Comparison of ENCODE assay signal across 8 cellular contexts in genomic region chr6:26155066-26155925, GRCh38.
A peak's percentile ranks its signal among the peaks of the same experiment; 100 is the strongest.
DNase-seq lines count a peak whose midpoint lies in the region; ATAC-seq and TF ChIP-seq lines count a peak whose summit lies in the region.

No MANE protein-coding gene starts in this region.

- TF ChIP-seq CTCF in heart right ventricle (IDR thresholded peaks at IDR 0.05) (no peak), psoas muscle (IDR thresholded peaks at IDR 0.05) (no peak)

- H3K27ac ChIP-seq in heart right ventricle (peak overlapping the region; percentile 81 to 98 (median 94)), psoas muscle (peak overlapping the region; percentile 98)

- 30% methylated on average over 9 of the region's 9 CpGs for WGBS in heart right ventricle, 2 donors
- 28 to 38% (median 29%) methylated on average over 9 of the region's 9 CpGs for WGBS in psoas muscle, 3 donors

- ATAC-seq in heart right ventricle (no peak), psoas muscle (no peak)

- peak overlapping the region; percentile 90 for H3K4me3 Mint-ChIP-seq in activated T-helper 2 cell treated with anti-CD3 and anti-CD28 coated beads, Interferon-gamma antibody, Interleukin-2, Interleukin-4, amounts not matched to agents 10 μg/mL and 5 μg/mL and 100 μg/mL, durations not matched to agents 14 hours and 24 hours and 36 hours (ENCODE audit: low read depth)

- no peaks in the 10 kb centered on the region for H3K27me3 Mint-ChIP-seq in activated T-helper 2 cell treated with anti-CD3 and anti-CD28 coated beads, Interferon-gamma antibody, Interleukin-2, Interleukin-4, amounts not matched to agents 10 μg/mL and 5 μg/mL and 100 μg/mL, durations not matched to agents 14 hours and 24 hours and 36 hours (ENCODE audit: low read depth)

- peaks cover 4% of the 10 kb centered on the region for H3K36me3 Mint-ChIP-seq in activated T-helper 2 cell treated with anti-CD3 and anti-CD28 coated beads, Interferon-gamma antibody, Interleukin-2, Interleukin-4, amounts not matched to agents 10 μg/mL and 5 μg/mL and 100 μg/mL, durations not matched to agents 14 hours and 24 hours and 36 hours (ENCODE audit: low read depth)

- peaks cover 43% of the 10 kb centered on the region for H3K4me1 Mint-ChIP-seq in activated T-helper 2 cell treated with anti-CD3 and anti-CD28 coated beads, Interferon-gamma antibody, Interleukin-2, Interleukin-4, amounts not matched to agents 10 μg/mL and 5 μg/mL and 100 μg/mL, durations not matched to agents 14 hours and 24 hours and 36 hours (ENCODE audit: low read depth)

- H3K4me1 ChIP-seq in heart right ventricle, result peaks cover 4 to 28% (median 20%) of the 10 kb centered on the region in 9 donors
- peaks cover 9% of the 10 kb centered on the region for H3K4me1 ChIP-seq in psoas muscle

- intact Hi-C loops in activated T-helper 2 cell treated with anti-CD3 and anti-CD28 coated beads, Interferon-gamma antibody, Interleukin-2, Interleukin-4, amounts not matched to agents 10 μg/mL and 5 μg/mL and 100 μg/mL, durations not matched to agents 14 hours and 24 hours and 36 hours (cut with micrococcal nuclease), result loop anchor here (5.0 kb wide), 1 partner anchor 992 kb away; a partner anchor contains a TSS
- intact Hi-C loops in heart right ventricle (cut with DNase I) (loop anchor here in 5 of 10 donors (1.0 to 10.0 kb wide), 7 partner anchors 28 to 132 kb away; a partner anchor contains a TSS), psoas muscle (cut with DNase I) (no loop called here)

- H3K9me3 ChIP-seq in heart right ventricle (no peaks in the 10 kb centered on the region), psoas muscle (no peaks in the 10 kb centered on the region)

- DNase-seq in DMS79 treated with DMSO at 0.1 percent for 48 hours (lab: John Stamatoyannopoulos, UW) (peak; percentile 33), DMS79 (lab: John Stamatoyannopoulos, UW) (no peak), NCI-H146 treated with DMSO at 0.1 percent for 48 hours (lab: John Stamatoyannopoulos, UW; ENCODE audit: unreplicated experiment) (peak; percentile 56), heart right ventricle (peak; percentile 50 to 53), psoas muscle (peak; percentile 58 to 74), cerebellar nuclear complex (lab: John Stamatoyannopoulos, UW) (no peak)
- no peak for DNase-seq in activated T-helper 2 cell treated with anti-CD3 and anti-CD28 coated beads, Interferon-gamma antibody, Interleukin-2, Interleukin-4, amounts not matched to agents 10 μg/mL and 5 μg/mL and 100 μg/mL, durations not matched to agents 14 hours and 24 hours and 36 hours (ENCODE audit: low spot score)
- DNase-seq in stimulated activated CD4-positive, alpha-beta T cell treated with anti-CD3 and anti-CD28 coated beads, Interleukin-4, amount 100 ng/mL, for 1 hour, result no peak

- H3K4me3 ChIP-seq in heart right ventricle (peak overlapping the region in 9 of 10 donors; percentile 68 to 97 (median 79)), psoas muscle (peak overlapping the region; percentile 88)

- peak overlapping the region; percentile 96 for H3K27ac Mint-ChIP-seq in activated T-helper 2 cell treated with anti-CD3 and anti-CD28 coated beads, Interferon-gamma antibody, Interleukin-2, Interleukin-4, amounts not matched to agents 10 μg/mL and 5 μg/mL and 100 μg/mL, durations not matched to agents 14 hours and 24 hours and 36 hours

- H3K36me3 ChIP-seq in heart right ventricle, result no peaks in the 10 kb centered on the region
- H3K36me3 ChIP-seq in psoas muscle (ENCODE audit: insufficient read depth in 1 of 2, low read depth in 1 of 2), result no peaks in the 10 kb centered on the region

- H3K9me3 Mint-ChIP-seq in activated T-helper 2 cell treated with anti-CD3 and anti-CD28 coated beads, Interferon-gamma antibody, Interleukin-2, Interleukin-4, amounts not matched to agents 10 μg/mL and 5 μg/mL and 100 μg/mL, durations not matched to agents 14 hours and 24 hours and 36 hours, result no peaks in the 10 kb centered on the region

- H3K27me3 ChIP-seq in heart right ventricle (no peaks in the 10 kb centered on the region), psoas muscle (ENCODE audit: insufficient read depth in 3 of 3, low read length in 2 of 3) (no peaks in the 10 kb centered on the region)

Comparison
In these comparisons a context has a peak if more than half of its experiments do, and no peak if none do; other contexts are left out.
1. DNase-seq: peak in DMS79 treated with DMSO at 0.1 percent for 48 hours (single experiment), NCI-H146 treated with DMSO at 0.1 percent for 48 hours (single experiment), heart right ventricle (2 of 2) and psoas muscle (2 of 2); none in DMS79 (single experiment), activated T-helper 2 cell treated with anti-CD3 and anti-CD28 coated beads, Interferon-gamma antibody, Interleukin-2, Interleukin-4, amounts not matched to agents 10 μg/mL and 5 μg/mL and 100 μg/mL, durations not matched to agents 14 hours and 24 hours and 36 hours (single experiment), cerebellar nuclear complex (0 of 2) and stimulated activated CD4-positive, alpha-beta T cell treated with anti-CD3 and anti-CD28 coated beads, Interleukin-4, amount 100 ng/mL, for 1 hour (single experiment).